ENCODE assay signal across 27 cellular contexts in the genomic region with DNA sequence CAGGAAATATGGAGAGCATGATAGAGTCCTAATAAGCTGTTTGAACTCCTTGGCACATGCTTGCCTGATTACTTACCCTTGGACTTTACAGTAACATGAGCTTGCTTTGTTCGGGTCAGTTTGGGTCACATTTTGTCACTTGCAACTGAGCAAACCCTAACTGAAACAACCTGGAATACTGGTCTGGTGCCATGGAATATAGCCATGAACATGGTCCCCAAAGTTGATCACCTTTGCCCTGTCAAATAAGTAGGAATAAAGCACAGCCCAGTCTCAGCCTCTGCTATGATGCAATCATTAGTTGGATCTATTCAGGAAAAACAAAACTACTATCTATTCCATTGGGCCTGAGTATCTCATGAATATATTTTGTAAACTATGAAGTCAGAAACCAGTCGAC. TPM values are rescaled to one million over a fixed set of nuclear protein-coding genes. Genes with fewer than 3 reads are reported as not detected.
DNase-seq lines count a peak whose midpoint lies in the region; ATAC-seq and TF ChIP-seq lines count a peak whose summit lies in the region.
"Had no signal": no experiment of that assay in that cellular context is flagged by ENCODE, and none has a peak within 500 bp of the region (broad histone marks: within the 10 kb centered on the region; RNA-seq: fewer than 3 reads in every experiment).

No MANE protein-coding gene starts in this region.

- no peaks in the 10 kb centered on the region for H3F3A ChIP-seq in GM23338 (replicated peaks; ENCODE audit: low read depth)

- H4K20me1 ChIP-seq in GM23338 (replicated peaks; ENCODE audit: insufficient read depth) (no peaks in the 10 kb centered on the region), IMR-90 (ENCODE audit: insufficient read depth, low read length) (no peaks in the 10 kb centered on the region)

- no peak overlapping the region for H4K8ac ChIP-seq in IMR-90 (ENCODE audit: low read depth in 2 of 2, low read length in 2 of 2)

- H3K79me2 ChIP-seq in GM23338 (replicated peaks; ENCODE audit: insufficient read depth): no peaks in the 10 kb centered on the region

- POLR2A ChIA-PET in IMR-90 (lab: Charles Lee; ENCODE audit: unreplicated experiment): no interaction called here

- no peaks in the 10 kb centered on the region for H3K27me3 Mint-ChIP-seq in GM23338 (ENCODE audit: insufficient read depth, low read depth, poor library complexity)
- peaks cover 2% of the 10 kb centered on the region for H3K27me3 Mint-ChIP-seq in osteocyte (ENCODE audit: unreplicated experiment)

- ATAC-seq in GM23338: no peak
- no peak for ATAC-seq in IMR-90 (ENCODE audit: low read depth)
- ATAC-seq in left lobe of liver: peak; percentile 79
- peak; percentile 87 for ATAC-seq in sciatic nerve
- ATAC-seq in HG03280 (IDR thresholded peaks at IDR 0.05; ENCODE audit: unreplicated experiment): no peak
- ATAC-seq: CD8-positive, alpha-beta T cell; GM12878; HCT116; PC-3 had no signal

- no peak overlapping the region for H3K14ac ChIP-seq in IMR-90 (replicated peaks; ENCODE audit: low read depth, low read length)

- dilution Hi-C loops in IMR-90 (cut with HindIII; ENCODE audit: low sequenced_read_pairs, unreplicated experiment): no loop called here

- H4K91ac ChIP-seq in IMR-90 (ENCODE audit: insufficient read depth, low read depth, low read length): no peak overlapping the region

- H3K9me2 ChIP-seq in GM23338 (ENCODE audit: insufficient read depth): no peaks in the 10 kb centered on the region

- no CpG with 5 or more reads among the region's 2 CpGs for WGBS in IMR-90 (ENCODE audit: extremely low coverage in 2 of 2, insufficient read length in 1 of 2), 2 experiments

- no peak overlapping the region for H3K18ac ChIP-seq in IMR-90 (ENCODE audit: low read depth, low read length)

- TF ChIP-seq CTCF in GM23338 (conservative IDR thresholded peaks at IDR 0.05; ENCODE audit: low read depth in 2 of 2) (no peak), IMR-90 (conservative IDR thresholded peaks at IDR 0.05; ENCODE audit: low read depth, low read length) (no peak), osteocyte (IDR thresholded peaks at IDR 0.05) (no peak)

- H3K4me3 ChIP-seq in GM23338 (no peak overlapping the region), IMR-90 (ENCODE audit: insufficient read depth, low read depth, low read length) (no peak overlapping the region)
- H3K4me3 ChIP-seq: GM12878, MG63, SJSA1 had no signal

- no peak for DNase-seq in GM23338 (ENCODE audit: low spot score)
- no peak for DNase-seq in IMR-90
- peak; percentile 86 for DNase-seq in left lobe of liver (ENCODE audit: low spot score)
- no peak for DNase-seq in sciatic nerve (ENCODE audit: low spot score)
- no peak for DNase-seq in osteocyte (ENCODE audit: extremely low spot score, unreplicated experiment)
- no peak for DNase-seq in occipital lobe (lab: John Stamatoyannopoulos, UW)
- DNase-seq: C1 segment of cervical spinal cord; Caco-2; CD8-positive, alpha-beta T cell; DMS 273 treated with DMSO at 0.1 percent for 48 hours; DMS79; EL; GDM1; KBM-7; MG63; NCI-H1105 treated with DMSO at 0.1 percent for 48 hours; NCI-H146; NCI-H2029; NCI-H446; NCI-H524 treated with DMSO at 0.1 percent for 48 hours; NCI-H774; PC-3 had no signal

- no peak overlapping the region for H2AK9ac ChIP-seq in IMR-90 (replicated peaks; ENCODE audit: low read depth, low read length, poor library complexity)

- in situ Hi-C loops in IMR-90 (cut with MboI; ENCODE audit: low sequenced_read_pairs): no loop called here

- H2BK15ac ChIP-seq in IMR-90 (ENCODE audit: low read depth, low read length): no peak overlapping the region

- no peak overlapping the region for H2AK5ac ChIP-seq in IMR-90 (ENCODE audit: low read depth, low read length)

- H3K4me1 Mint-ChIP-seq in GM23338 (no peaks in the 10 kb centered on the region), osteocyte (ENCODE audit: unreplicated experiment) (peaks cover 4% of the 10 kb centered on the region)

- no peaks in the 10 kb centered on the region; the same call in 1 of the 2 replicates for H3K9me1 ChIP-seq in IMR-90 (ENCODE audit: insufficient read depth, low read length)

- H3K27ac ChIP-seq in GM23338 (ENCODE audit: low read depth) (no peak overlapping the region), IMR-90 (ENCODE audit: insufficient read depth, low read length) (no peak overlapping the region)
- H3K27ac ChIP-seq: SJSA1 had no signal

- no peak overlapping the region for H3K56ac ChIP-seq in IMR-90 (ENCODE audit: extremely low read depth, insufficient read depth, low read length)

- H2BK20ac ChIP-seq in IMR-90 (ENCODE audit: low read depth, low read length): no peak overlapping the region

- H2BK120ac ChIP-seq in IMR-90 (ENCODE audit: low read depth, low read length): no peak overlapping the region

- H3K9me3 ChIP-seq in IMR-90 (ENCODE audit: control insufficient read depth, insufficient read depth, low read length): no peaks in the 10 kb centered on the region
- H3K9me3 ChIP-seq: Caco-2, MG63, SJSA1 had no signal

- intact Hi-C loops in IMR-90 (cut with micrococcal nuclease) (no loop called here), sciatic nerve (cut with DNase I) (no loop called here)

- H3K27me3 ChIP-seq in GM23338 (ENCODE audit: insufficient read depth): no peaks in the 10 kb centered on the region
- peaks cover 2% of the 10 kb centered on the region; the same call in 1 of the 2 replicates for H3K27me3 ChIP-seq in IMR-90 (ENCODE audit: control insufficient read depth, insufficient read depth, low read length)
- H3K27me3 ChIP-seq: SJSA1 had no signal

- H3K36me3 ChIP-seq in GM23338 (ENCODE audit: insufficient read depth): no peaks in the 10 kb centered on the region
- H3K36me3 ChIP-seq in IMR-90 (ENCODE audit: control insufficient read depth, insufficient read depth, low read length): no peaks in the 10 kb centered on the region
- H3K36me3 ChIP-seq: MG63, SJSA1 had no signal

- no peak for TF ChIP-seq POLR2A in IMR-90 (IDR thresholded peaks at IDR 0.05; ENCODE audit: low read depth, low read length)

- BruUV-seq in IMR-90 (replicated peaks; lab: Mats Ljungman, UMichigan): no TSS peak

- H3K36me3 Mint-ChIP-seq in GM23338 (ENCODE audit: low read depth) (no peaks in the 10 kb centered on the region), osteocyte (ENCODE audit: unreplicated experiment) (no peaks in the 10 kb centered on the region)
- H3K36me3 Mint-ChIP-seq: CD8-positive, alpha-beta T cell had no signal

- H3K9ac ChIP-seq in IMR-90 (ENCODE audit: low read depth, low read length): no peak overlapping the region

- no peaks in the 10 kb centered on the region for H3K79me1 ChIP-seq in IMR-90 (ENCODE audit: low read depth in 1 of 2, low read length in 2 of 2)

- TF ChIP-seq RAD21 in IMR-90 (IDR thresholded peaks at IDR 0.05; ENCODE audit: low read length): no peak

- no peak overlapping the region for H3K4ac ChIP-seq in IMR-90 (ENCODE audit: low read depth, low read length)

- no peak overlapping the region for H3K4me3 Mint-ChIP-seq in GM23338
- no peak overlapping the region for H3K4me3 Mint-ChIP-seq in osteocyte (ENCODE audit: unreplicated experiment)
- H3K4me3 Mint-ChIP-seq: CD8-positive, alpha-beta T cell had no signal

- H2AFZ ChIP-seq in GM23338 (0 out of 2 replicates have a peak overlapping the region, but pooled peaks have one; percentile 10), IMR-90 (replicated peaks; ENCODE audit: low read length, poor library complexity) (no peak overlapping the region)

- H2BK5ac ChIP-seq in IMR-90 (ENCODE audit: low read depth, low read length, poor library complexity, severe bottlenecking): no peak overlapping the region

- H3K9me3 Mint-ChIP-seq in GM23338 (no peaks in the 10 kb centered on the region), osteocyte (ENCODE audit: unreplicated experiment) (no peaks in the 10 kb centered on the region)
- H3K9me3 Mint-ChIP-seq: CD8-positive, alpha-beta T cell had no signal

- H3K4me2 ChIP-seq in GM23338 (no peak overlapping the region), IMR-90 (ENCODE audit: low read depth, low read length) (no peak overlapping the region)

- CTCF ChIA-PET in IMR-90 (lab: Yijun Ruan, JAX): no interaction called here

- H3K27ac Mint-ChIP-seq in GM23338 (no peak overlapping the region), osteocyte (ENCODE audit: unreplicated experiment) (no peak overlapping the region)
- H3K27ac Mint-ChIP-seq: CD8-positive, alpha-beta T cell had no signal

- no peak overlapping the region for H3K23ac ChIP-seq in IMR-90 (ENCODE audit: low read depth, low read length)

- H4K5ac ChIP-seq in IMR-90 (ENCODE audit: low read depth, low read length): no peak overlapping the region

- H3K4me1 ChIP-seq in GM23338 (ENCODE audit: insufficient read depth) (no peaks in the 10 kb centered on the region), IMR-90 (ENCODE audit: control insufficient read depth, insufficient read depth, low read length) (no peaks in the 10 kb centered on the region)
- H3K4me1 ChIP-seq: Caco-2, SJSA1 had no signal

TF ChIP-seq in GM23338, 12 proteins besides CTCF, POLR2A, EP300 and RAD21 (continues in another document):
- no peak for TF ChIP-seq STAT1 (IDR thresholded peaks at IDR 0.05; ENCODE audit: unreplicated experiment)

RNA-seq across cellular contexts. Expression of a gene that starts 18.2 kb away (rescaled TPM):
- total RNA-seq in GM23338 (2014; rRNA removed; shearing (Covaris generic)): 21.2 and 29.2 TPM in 2 replicates
- 22.7 and 24.5 TPM in 2 replicates for polyA plus RNA-seq in GM23338 (2016; fragmentation: Nextera tagmentation; extraction: Ambion mirVana)
- 3.3 and 8.6 TPM in 2 replicates for total RNA-seq in IMR-90 (2012; rRNA removed)
- 4.8 and 7.9 TPM in 2 replicates for polyA plus RNA-seq in IMR-90 (2012; rRNA removed)
- polyA plus RNA-seq in IMR-90 (2012; cell fraction: cytosol; rRNA removed): 6.2 and 15.1 TPM in 2 replicates
- polyA plus RNA-seq in IMR-90 (2012; cell fraction: nucleus; rRNA removed; ENCODE audit: low replicate concordance): 2.2 and 11.1 TPM in 2 replicates
- total RNA-seq in left lobe of liver: 130 TPM
- 72.8 TPM for total RNA-seq in sciatic nerve
- 6.6 and 6.9 TPM in 2 replicates for total RNA-seq in osteocyte
- 73.2 TPM for total RNA-seq in occipital lobe
- total RNA-seq: Caco-2; CD8-positive, alpha-beta T cell; GM12878; HT-29; PC-3 had no signal

RNA-seq across cellular contexts. Expression of a gene that starts 43.1 kb away (rescaled TPM):
- total RNA-seq in GM23338 (2014; rRNA removed; shearing (Covaris generic)): 52.6 and 60.0 TPM in 2 replicates
- polyA plus RNA-seq in GM23338 (2016; fragmentation: Nextera tagmentation; extraction: Ambion mirVana) (92.5 and 109 TPM in 2 replicates), IMR-90 (2012; rRNA removed) (55.6 and 68.0 TPM in 2 replicates)
- total RNA-seq in IMR-90 (2012; rRNA removed) (95.7 and 117 TPM in 2 replicates), left lobe of liver (17.0 TPM), sciatic nerve (44.6 TPM), osteocyte (51.2 and 52.4 TPM in 2 replicates), occipital lobe (96.4 TPM)
- polyA plus RNA-seq in IMR-90 (2012; cell fraction: cytosol; rRNA removed): 9.7 and 37.2 TPM in 2 replicates
- 11.0 and 50.0 TPM in 2 replicates for polyA plus RNA-seq in IMR-90 (2012; cell fraction: nucleus; rRNA removed; ENCODE audit: low replicate concordance)

RNA-seq across cellular contexts. Expression of a gene that starts 43.5 kb away (rescaled TPM):
- total RNA-seq in GM23338 (2014; rRNA removed; shearing (Covaris generic)): 232 and 321 TPM in 2 replicates
- 135 and 143 TPM in 2 replicates for polyA plus RNA-seq in GM23338 (2016; fragmentation: Nextera tagmentation; extraction: Ambion mirVana)
- 21.9 and 93.9 TPM in 2 replicates for total RNA-seq in IMR-90 (2012; rRNA removed)
- 52.8 and 73.1 TPM in 2 replicates for polyA plus RNA-seq in IMR-90 (2012; rRNA removed)
- polyA plus RNA-seq in IMR-90 (2012; cell fraction: cytosol; rRNA removed): 9.1 and 56.1 TPM in 2 replicates
- polyA plus RNA-seq in IMR-90 (2012; cell fraction: nucleus; rRNA removed; ENCODE audit: low replicate concordance): 2.9 and 13.2 TPM in 2 replicates
- total RNA-seq in left lobe of liver: 36.6 TPM
- total RNA-seq in sciatic nerve: 106 TPM
- total RNA-seq in osteocyte: 97.6 and 102 TPM in 2 replicates
- 220 TPM for total RNA-seq in occipital lobe

Comparison
In these comparisons a context has a peak if more than half of its experiments do, and no peak if none do; other contexts are left out.
1. ATAC-seq: peak in left lobe of liver (single experiment) and sciatic nerve (single experiment); none in GM23338 (single experiment), IMR-90 (single experiment) and HG03280 (single experiment).